In genomic region chr21:44939532-44940115, GRCh38 we compare ENCODE assay signal across 7 cellular contexts. TPM values are rescaled to one million over a fixed set of nuclear protein-coding genes. Genes with fewer than 3 reads are reported as not detected.
DNase-seq lines count a peak whose midpoint lies in the region; ATAC-seq and TF ChIP-seq lines count a peak whose summit lies in the region.

SLX9 (plus strand) TSS chr21:44940029; CDS start chr21:44940058, 29 bp downstream.

- peak; percentile 80 for ATAC-seq in GM18498 (IDR thresholded peaks at IDR 0.05; ENCODE audit: unreplicated experiment)
- ATAC-seq in HG02938 (IDR thresholded peaks at IDR 0.05; ENCODE audit: unreplicated experiment): peak; percentile 68

- DNase-seq in NCI-H2171 treated with DMSO at 0.1 percent for 48 hours (lab: John Stamatoyannopoulos, UW) (peak; percentile 84), breast epithelium (ENCODE audit: low spot score in 2 of 2) (peak; percentile 58 to 70), iPS-NIHi11 (ENCODE audit: low spot score) (peak; percentile 98), smooth muscle cell of the brain vasculature (ENCODE audit: low read depth, low spot score) (peak; percentile 26)

- intact Hi-C loops in breast epithelium (cut with DNase I; ENCODE audit: low total_unique reads): loop anchor here (10.0 kb wide), 1 partner anchor 55 kb away; no protein-coding TSS in a partner anchor

- no peaks in the 10 kb centered on the region for H3K27me3 ChIP-seq in breast epithelium

- H3K27ac ChIP-seq in breast epithelium: peak within 1 kb of the TSS; percentile 84 to 89

- H3K36me3 ChIP-seq in breast epithelium: peaks cover 2% of the 10 kb centered on the region

- TF ChIP-seq CTCF in WI38 (IDR thresholded peaks at IDR 0.05; ENCODE audit: low read depth, low read length) (no peak), breast epithelium (IDR thresholded peaks at IDR 0.05) (no peak)

- peak within 1 kb of the TSS; percentile 96 for H3K4me3 ChIP-seq in WI38 (ENCODE audit: low read depth, low read length)
- peak within 1 kb of the TSS; percentile 90 to 99 (median 97) for H3K4me3 ChIP-seq in breast epithelium

- H3K9me3 ChIP-seq in breast epithelium: no peaks in the 10 kb centered on the region

- TF ChIP-seq POLR2A in breast epithelium (IDR thresholded peaks at IDR 0.05): peak; percentile 68

- H3K4me1 ChIP-seq in breast epithelium: peaks cover 0 to 5% of the 10 kb centered on the region in 2 donors

RNA-seq across cellular contexts. Expression of gene SLX9, which starts in this region (rescaled TPM):
- total RNA-seq in breast epithelium: 10 to 100 TPM; 15.8 to 17.7 (median 17.0) TPM

Comparison
In these comparisons a context has a peak if more than half of its experiments do, and no peak if none do; other contexts are left out.
1. Peak in every context shown above with its lines: DNase-seq, ATAC-seq, H3K4me3 ChIP-seq and H3K27ac ChIP-seq.
2. DNase-seq: peak in every context shown above with its lines; median percentile 98 in iPS-NIHi11; 84 in NCI-H2171 treated with DMSO at 0.1 percent for 48 hours; 64 in breast epithelium; 26 in smooth muscle cell of the brain vasculature.